Comparison of ENCODE assay signal across 15 cellular contexts in the genomic region with DNA sequence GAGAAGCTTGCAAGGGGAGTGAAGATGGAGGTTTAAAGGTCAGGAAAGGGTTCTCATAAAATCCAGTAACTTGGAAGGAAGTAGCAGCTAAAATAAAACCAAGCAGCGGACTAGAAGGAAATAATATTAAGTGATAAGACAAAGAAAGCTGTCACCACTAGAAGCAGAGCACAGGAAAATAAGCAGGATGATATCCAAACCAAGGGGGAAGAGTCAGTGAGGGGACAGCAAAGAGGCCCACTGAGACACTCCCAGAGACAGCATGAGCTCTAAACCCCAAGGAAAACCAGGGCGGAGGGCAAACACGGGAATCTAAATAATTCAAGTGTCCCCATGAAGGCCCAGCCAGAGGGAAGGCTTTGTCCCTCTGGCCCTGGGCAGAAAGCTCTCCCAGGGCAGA. TPM values are rescaled to one million over a fixed set of nuclear protein-coding genes. Genes with fewer than 3 reads are reported as not detected.
"Had no signal": no experiment of that assay in that cellular context is flagged by ENCODE, and none has a peak within 500 bp of the region (broad histone marks: within the 10 kb centered on the region; RNA-seq: fewer than 3 reads in every experiment).

No MANE protein-coding gene starts in this region.

- H3K4me3 ChIP-seq: coronary artery, prostate gland, sigmoid colon, SJSA1 had no signal

- H3K27me3 ChIP-seq: foreskin keratinocyte, sigmoid colon had no signal

- ATAC-seq: foreskin keratinocyte; natural killer cell; stimulated activated memory B cell treated with anti-CD40 and anti-IgM and Interleukin-4, amounts not matched to agents 10 μg/mL and 1 μg/mL and 100 μg/mL, for 72 hours had no signal

- H3K27ac ChIP-seq: coronary artery, foreskin keratinocyte, prostate gland, SJSA1 had no signal

- H3K4me1 ChIP-seq: foreskin keratinocyte, prostate gland, sigmoid colon had no signal

- H3K9me3 ChIP-seq: prostate gland, sigmoid colon, SJSA1 had no signal

- DNase-seq: activated B cell treated with CpG ODN at 0.5 μM for 24 hours; activated CD4-positive, alpha-beta T cell treated with anti-CD3 and anti-CD28 coated beads, Interleukin-2, amount 10 ng/mL, durations not matched to agents 7 days and 5 days; activated CD8-positive, alpha-beta memory T cell treated with anti-CD3 and anti-CD28 coated beads for 24 hours; activated gamma-delta T cell treated with Interleukin-2 at 50 U/mL for 16 hours; amniotic stem cell; foreskin keratinocyte; glutamatergic neuron; natural killer cell; nucleus accumbens; sigmoid colon; T-helper 2 cell had no signal

- H3K36me3 ChIP-seq: prostate gland, sigmoid colon, SJSA1 had no signal

RNA-seq across cellular contexts. Expression of a gene that starts 13.9 kb away (rescaled TPM):
- total RNA-seq: activated B cell treated with CpG ODN at 0.5 μM for 24 hours; activated CD4-positive, alpha-beta T cell treated with anti-CD3 and anti-CD28 coated beads, Interleukin-2, amount 10 ng/mL, durations not matched to agents 7 days and 5 days; foreskin keratinocyte; natural killer cell had no signal
- polyA plus RNA-seq: foreskin keratinocyte had no signal
